8 cellular contexts compared by ENCODE assay signal in the genomic region with DNA sequence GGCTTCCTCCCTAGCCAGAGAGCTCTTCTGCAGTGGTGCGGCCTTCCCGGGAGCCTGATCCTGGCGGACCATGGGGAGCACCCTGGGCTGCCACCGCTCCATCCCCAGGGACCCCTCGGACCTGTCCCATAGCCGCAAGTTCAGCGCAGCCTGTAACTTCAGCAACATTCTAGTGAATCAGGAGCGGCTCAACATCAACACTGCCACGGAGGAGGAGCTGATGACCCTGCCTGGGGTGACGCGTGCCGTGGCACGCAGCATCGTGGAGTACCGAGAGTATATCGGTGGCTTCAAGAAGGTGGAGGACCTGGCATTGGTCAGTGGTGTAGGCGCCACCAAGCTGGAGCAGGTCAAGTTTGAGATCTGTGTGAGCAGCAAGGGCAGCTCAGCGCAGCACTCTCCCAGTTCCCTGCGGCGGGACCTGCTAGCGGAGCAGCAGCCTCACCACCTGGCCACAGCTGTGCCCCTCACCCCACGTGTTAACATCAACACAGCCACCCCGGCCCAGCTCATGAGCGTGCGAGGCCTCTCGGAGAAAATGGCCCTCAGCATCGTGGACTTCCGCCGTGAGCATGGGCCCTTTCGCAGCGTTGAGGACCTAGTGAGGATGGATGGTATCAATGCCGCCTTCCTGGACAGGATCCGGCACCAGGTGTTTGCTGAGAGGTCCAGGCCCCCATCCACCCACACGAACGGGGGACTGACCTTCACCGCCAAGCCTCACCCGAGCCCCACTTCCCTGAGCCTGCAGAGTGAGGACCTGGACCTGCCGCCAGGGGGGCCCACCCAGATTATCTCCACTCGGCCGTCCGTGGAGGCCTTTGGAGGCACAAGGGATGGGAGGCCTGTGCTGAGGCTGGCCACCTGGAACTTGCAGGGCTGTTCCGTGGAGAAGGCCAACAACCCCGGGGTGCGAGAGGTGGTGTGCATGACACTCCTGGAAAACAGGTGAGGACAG. TPM values are rescaled to one million over a fixed set of nuclear protein-coding genes. Genes with fewer than 3 reads are reported as not detected.
DNase-seq lines count a peak whose midpoint lies in the region; ATAC-seq and TF ChIP-seq lines count a peak whose summit lies in the region.

No MANE protein-coding gene starts in this region.

- H3K27me3 ChIP-seq in iPS-15b (ENCODE audit: control insufficient read depth, insufficient read depth, low read length) = peaks cover 45% of the 10 kb centered on the region

- DNase-seq in H4 (ENCODE audit: low spot score) (peak; percentile 25), skeletal muscle cell (ENCODE audit: low read depth) (no peak), NCI-H2029 treated with DMSO at 0.1 percent for 48 hours (lab: John Stamatoyannopoulos, UW) (no peak), DMS114 treated with DMSO at 0.1 percent for 48 hours (lab: John Stamatoyannopoulos, UW; ENCODE audit: unreplicated experiment) (no peak)

- peaks cover 12% of the 10 kb centered on the region for H3K4me1 ChIP-seq in iPS-15b (ENCODE audit: control insufficient read depth, insufficient read depth, low read length)

- peaks cover 3% of the 10 kb centered on the region for H3K36me3 ChIP-seq in iPS-15b (ENCODE audit: control insufficient read depth, insufficient read depth, low read length)

- no peak for TF ChIP-seq CTCF in WI38 (IDR thresholded peaks at IDR 0.05; ENCODE audit: low read depth, low read length)

- no peak overlapping the region for H3K9ac ChIP-seq in iPS-15b (ENCODE audit: low read depth, low read length)

- ATAC-seq in GM18873 (IDR thresholded peaks at IDR 0.05; ENCODE audit: low FRiP score, unreplicated experiment) = no peak
- no peak for ATAC-seq in GM18520 (IDR thresholded peaks at IDR 0.05; ENCODE audit: unreplicated experiment)

- peak overlapping the region; percentile 68 for H3K4me3 ChIP-seq in WI38 (ENCODE audit: low read depth, low read length)
- H3K4me3 ChIP-seq in iPS-15b (ENCODE audit: low read depth, low read length) = peak overlapping the region; percentile 75
- peak overlapping the region; percentile 76 for H3K4me3 ChIP-seq in skeletal muscle cell (ENCODE audit: low read depth, low read length)

- H3K9me3 ChIP-seq in iPS-15b (ENCODE audit: control insufficient read depth, insufficient read depth, low read length) = no peaks in the 10 kb centered on the region

RNA-seq across cellular contexts. Expression of gene EEPD1, which starts 1.5 kb away (rescaled TPM):
- 9.4 and 22.9 TPM in 2 replicates for total RNA-seq in H4 (2014; rRNA removed; shearing (Covaris generic))
